8 cellular contexts compared by ENCODE assay signal in genomic region chr10:87817291-87817872, GRCh38. TPM values are rescaled to one million over a fixed set of nuclear protein-coding genes. Genes with fewer than 3 reads are reported as not detected.
DNase-seq lines count a peak whose midpoint lies in the region; ATAC-seq and TF ChIP-seq lines count a peak whose summit lies in the region.

No MANE protein-coding gene starts in this region.

- no TSS peak for BruUV-seq in Caco-2 (replicated peaks; lab: Mats Ljungman, UMichigan)

- CTCF ChIA-PET in Caco-2 (lab: Charles Lee): interaction anchor here (0.5 to 2.1 kb wide), 3 partner anchors 45 to 296 kb away, joined by 4 to 5 read pairs (median 4); partner anchors contain the start of genes KLLN and PTEN

- H3K36me3 Mint-ChIP-seq in Caco-2 (ENCODE audit: insufficient read depth, unreplicated experiment): peaks cover 5% of the 10 kb centered on the region
- H3K36me3 Mint-ChIP-seq in immature natural killer cell: peaks cover 0 to 5% (median 0%) of the 10 kb centered on the region in 3 donors

- DNase-seq in Caco-2 (no peak), adipocyte (ENCODE audit: low read depth) (peak; percentile 29), immature natural killer cell (no peak), substantia nigra (lab: John Stamatoyannopoulos, UW) (no peak), T-helper 9 cell (no peak), NCI-H524 treated with DMSO at 0.1 percent for 48 hours (lab: John Stamatoyannopoulos, UW) (no peak)

- intact Hi-C loops in Caco-2 (cut with micrococcal nuclease; ENCODE audit: unreplicated experiment): no loop called here

- no peak for TF ChIP-seq CTCF in Caco-2 (IDR thresholded peaks at IDR 0.05; ENCODE audit: insufficient read depth in 1 of 2, low read depth in 1 of 2, low read length in 1 of 2, severe bottlenecking in 1 of 2, unreplicated experiment in 1 of 2)

- no peaks in the 10 kb centered on the region for H3K9me3 Mint-ChIP-seq in Caco-2 (ENCODE audit: unreplicated experiment)
- H3K9me3 Mint-ChIP-seq in immature natural killer cell: no peaks in the 10 kb centered on the region

- POLR2A ChIA-PET in Caco-2 (lab: Charles Lee): interaction anchor here (1.0 to 1.8 kb wide), 3 partner anchors 13 to 44 kb away, joined by 4 to 15 read pairs (median 4); no protein-coding TSS in a partner anchor

- H3K27ac Mint-ChIP-seq in Caco-2 (ENCODE audit: unreplicated experiment) (peak overlapping the region; percentile 96), immature natural killer cell (peak overlapping the region; percentile 82 to 96 (median 94))

- H3K27ac ChIP-seq in HUES64 (ENCODE audit: low read depth, low read length) (peak overlapping the region; percentile 87), substantia nigra (ENCODE audit: low read depth, low read length, poor library complexity, severe bottlenecking) (peak overlapping the region; percentile 71)

- H3K4me1 Mint-ChIP-seq in Caco-2 (ENCODE audit: low read depth, unreplicated experiment) (peaks cover 17% of the 10 kb centered on the region), immature natural killer cell (peaks cover 44 to 58% of the 10 kb centered on the region in 2 donors)

- H3K9ac ChIP-seq in HUES64 (ENCODE audit: low read depth, low read length) (peak overlapping the region; percentile 87), adipocyte (ENCODE audit: low read length) (peak overlapping the region; percentile 95)

- H3K4me1 ChIP-seq in Caco-2 (peaks cover 24% of the 10 kb centered on the region), HUES64 (ENCODE audit: insufficient read depth, low read length) (peaks cover 15% of the 10 kb centered on the region), adipocyte (ENCODE audit: control insufficient read depth, insufficient read depth, low read length) (peaks cover 26% of the 10 kb centered on the region)

- H3K4me3 ChIP-seq in Caco-2 (ENCODE audit: low read depth, low read length) (peak overlapping the region; percentile 66), HUES64 (ENCODE audit: low read length) (peak overlapping the region; percentile 78), adipocyte (ENCODE audit: low read length) (peak overlapping the region; percentile 99)

- WGBS in HUES64: 3% methylated on average over 18 of the region's 19 CpGs

- H3K4me3 Mint-ChIP-seq in Caco-2 (ENCODE audit: unreplicated experiment) (peak overlapping the region; percentile 99), immature natural killer cell (peak overlapping the region; percentile 87 to 99 (median 96))

- no peaks in the 10 kb centered on the region for H3K27me3 Mint-ChIP-seq in Caco-2 (ENCODE audit: insufficient read depth, unreplicated experiment)
- peaks cover 3 to 13% (median 4%) of the 10 kb centered on the region in 3 donors for H3K27me3 Mint-ChIP-seq in immature natural killer cell (ENCODE audit: low read depth in 3 of 3)

- ATAC-seq in GM21360 (IDR thresholded peaks at IDR 0.05; ENCODE audit: unreplicated experiment): peak; percentile 11

- no peaks in the 10 kb centered on the region for H3K27me3 ChIP-seq in Caco-2 (replicated peaks; ENCODE audit: control insufficient read depth, insufficient read depth, low read length)
- H3K27me3 ChIP-seq in HUES64 (ENCODE audit: insufficient read depth, low read length): peaks cover 5% of the 10 kb centered on the region; the same call in 1 of the 2 replicates
- H3K27me3 ChIP-seq in adipocyte (replicated peaks; ENCODE audit: control insufficient read depth, insufficient read depth, low read length): no peaks in the 10 kb centered on the region

- no peaks in the 10 kb centered on the region for H3K9me3 ChIP-seq in Caco-2
- no peaks in the 10 kb centered on the region for H3K9me3 ChIP-seq in HUES64 (ENCODE audit: insufficient read depth, low read depth, low read length)
- H3K9me3 ChIP-seq in adipocyte (ENCODE audit: control insufficient read depth, low read length): no peaks in the 10 kb centered on the region

- H3K36me3 ChIP-seq in Caco-2 (ENCODE audit: control insufficient read depth, insufficient read depth, low read length): no peaks in the 10 kb centered on the region
- H3K36me3 ChIP-seq in HUES64 (ENCODE audit: insufficient read depth, low read length): peaks cover 21% of the 10 kb centered on the region
- peaks cover 7% of the 10 kb centered on the region for H3K36me3 ChIP-seq in adipocyte (ENCODE audit: control insufficient read depth, insufficient read depth, low read length, severe bottlenecking)

RNA-seq across cellular contexts. Expression of gene ATAD1, which starts 0.6 kb away (rescaled TPM):
- 48.8 and 51.6 TPM in 2 replicates for total RNA-seq in Caco-2 (2022)
- polyA plus RNA-seq in HUES64 (2013, experiment 1 of 2): 22.5 TPM
- 25.3 TPM for polyA plus RNA-seq in HUES64 (2013, experiment 2 of 2)
- polyA plus RNA-seq in immature natural killer cell: 10 to 100 TPM; 31.2 to 44.0 (median 42.1) TPM

RNA-seq across cellular contexts. Expression of gene KLLN, which starts 46.0 kb away (rescaled TPM):
- total RNA-seq in Caco-2 (2022): 1.0 and 1.2 TPM in 2 replicates
- 0.35 TPM for polyA plus RNA-seq in HUES64 (2013, experiment 1 of 2)
- polyA plus RNA-seq in HUES64 (2013, experiment 2 of 2): 0.32 TPM
- under 1 TPM in 2 of 3 donors, not detected in 1; 0.06 to 0.17 TPM for polyA plus RNA-seq in immature natural killer cell

RNA-seq across cellular contexts. Expression of gene PTEN, which starts 46.0 kb away (rescaled TPM):
- 56.3 and 57.1 TPM in 2 replicates for total RNA-seq in Caco-2 (2022)
- 22.1 TPM for polyA plus RNA-seq in HUES64 (2013, experiment 1 of 2)
- polyA plus RNA-seq in HUES64 (2013, experiment 2 of 2): 27.3 TPM
- 10 to 100 TPM; 18.0 to 33.5 (median 30.6) TPM for polyA plus RNA-seq in immature natural killer cell
